18 cellular contexts compared by ENCODE assay signal in the genomic region with DNA sequence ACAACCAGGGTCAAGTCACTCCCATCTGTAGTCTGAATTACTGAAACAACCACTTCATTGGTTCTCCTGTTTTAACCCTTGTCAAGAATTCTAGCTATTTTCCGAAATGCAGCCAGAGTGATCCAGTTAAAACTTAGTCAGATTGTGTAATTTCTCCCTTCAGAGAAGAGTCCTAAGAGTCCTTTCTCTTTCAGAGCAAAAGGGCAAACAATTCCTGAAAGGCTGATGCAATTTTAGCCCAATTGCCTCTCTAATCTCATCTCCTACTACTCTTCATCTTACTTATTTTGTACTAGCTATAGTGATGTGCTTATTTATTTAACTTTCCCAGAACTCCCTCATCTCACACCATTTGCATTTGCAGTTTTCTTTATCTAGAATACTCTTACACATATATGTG. TPM values are rescaled to one million over a fixed set of nuclear protein-coding genes. Genes with fewer than 3 reads are reported as not detected.
DNase-seq lines count a peak whose midpoint lies in the region; ATAC-seq and TF ChIP-seq lines count a peak whose summit lies in the region.
"Had no signal": no experiment of that assay in that cellular context is flagged by ENCODE, and none has a peak within 500 bp of the region (broad histone marks: within the 10 kb centered on the region; RNA-seq: fewer than 3 reads in every experiment).

No MANE protein-coding gene starts in this region.

- H3K4me1 Mint-ChIP-seq in WTC11, result peaks cover 12% of the 10 kb centered on the region
- no peaks in the 10 kb centered on the region for H3K4me1 Mint-ChIP-seq in T-helper 17 cell
- H3K4me1 Mint-ChIP-seq: CD14-positive monocyte had no signal

- POLR2A ChIA-PET in WTC11 (lab: Charles Lee), result no interaction called here
- POLR2A ChIA-PET in RWPE1 (lab: Yijun Ruan, JAX; ENCODE audit: low non-redundant PET), result no interaction called here

- no peaks in the 10 kb centered on the region for H3K79me2 ChIP-seq in GM23248 (ENCODE audit: insufficient read depth)
- H3K79me2 ChIP-seq: parathyroid adenoma had no signal

- H3K27me3 ChIP-seq in GM23248 (replicated peaks; ENCODE audit: insufficient read depth), result no peaks in the 10 kb centered on the region
- H3K27me3 ChIP-seq: uterus had no signal

- in situ Hi-C loops in GM23248 (cut with MboI), result no loop called here

- no peaks in the 10 kb centered on the region for H3K9me3 ChIP-seq in GM23248 (ENCODE audit: low read depth)
- no peaks in the 10 kb centered on the region for H3K9me3 ChIP-seq in T-helper 17 cell (ENCODE audit: control insufficient read depth, low read length, poor library complexity, severe bottlenecking)
- H3K9me3 ChIP-seq: uterus had no signal

- TF ChIP-seq CTCF in WTC11 (IDR thresholded peaks at IDR 0.05), result no peak
- TF ChIP-seq CTCF in RWPE1 (conservative IDR thresholded peaks at IDR 0.05; ENCODE audit: low read depth), result no peak

- CTCF ChIA-PET in WTC11 (lab: Charles Lee) (no interaction called here), RWPE1 (lab: Yijun Ruan, JAX) (no interaction called here)

- DNase-seq in GM23248, result peak; percentile 40
- DNase-seq in WTC11 (ENCODE audit: low spot score), result no peak
- peak; percentile 70 for DNase-seq in fibroblast of the conjunctiva (ENCODE audit: low read depth)
- no peak for DNase-seq in substantia nigra (lab: John Stamatoyannopoulos, UW)
- no peak for DNase-seq in DMS114 treated with DMSO at 0.1 percent for 48 hours (lab: John Stamatoyannopoulos, UW; ENCODE audit: unreplicated experiment)
- DNase-seq in RWPE1 (ENCODE audit: low spot score), result no peak
- DNase-seq in T-helper 17 cell, result no peak
- DNase-seq: activated CD4-positive, alpha-beta T cell treated with anti-CD3 and anti-CD28 coated beads, Interleukin-2, amount 50 U/mL, for 1 hour; activated naive CD4-positive, alpha-beta T cell treated with Interleukin-2 at 50 U/mL for 16 hours; DMS153; left ventricle myocardium superior; NCI-H1694; stimulated activated CD4-positive, alpha-beta T cell treated with anti-CD3 and anti-CD28 coated beads, Interleukin-2, amount 100 ng/mL, for 48 hours; SW 1271; uterus had no signal

- H3K36me3 ChIP-seq in GM23248 (ENCODE audit: low read depth), result no peaks in the 10 kb centered on the region
- H3K36me3 ChIP-seq: uterus had no signal

- H4K20me1 ChIP-seq in GM23248 (ENCODE audit: insufficient read depth), result no peaks in the 10 kb centered on the region

- no peak overlapping the region for H3K4me3 Mint-ChIP-seq in WTC11
- no peak overlapping the region for H3K4me3 Mint-ChIP-seq in T-helper 17 cell
- H3K4me3 Mint-ChIP-seq: CD14-positive monocyte had no signal

- peak overlapping the region; percentile 27 for H2AFZ ChIP-seq in GM23248
- H2AFZ ChIP-seq: parathyroid adenoma had no signal

- 89 to 91% methylated on average over 1 of the region's 1 CpG for WGBS in GM23248 (ENCODE audit: low coverage in 1 of 2, low lambda C conversion rate in 2 of 2, missing lambda C conversion rate in 2 of 2), 2 experiments

- ATAC-seq in WTC11 (no peak), T-helper 17 cell (no peak)

- H3F3A ChIP-seq in GM23248 (ENCODE audit: insufficient read depth), result peaks cover 20% of the 10 kb centered on the region

- H3K9me3 Mint-ChIP-seq in WTC11, result peaks cover 4% of the 10 kb centered on the region; the same call in 1 of the 2 replicates
- H3K9me3 Mint-ChIP-seq: CD14-positive monocyte had no signal

- peak overlapping the region; percentile 61 for H3K27ac ChIP-seq in GM23248
- no peak overlapping the region for H3K27ac ChIP-seq in substantia nigra (ENCODE audit: low read depth, low read length, poor library complexity, severe bottlenecking)
- H3K27ac ChIP-seq in RWPE1, result no peak overlapping the region
- H3K27ac ChIP-seq: coronary artery, parathyroid adenoma, uterus had no signal

- peaks cover 22% of the 10 kb centered on the region for H3K4me1 ChIP-seq in GM23248 (ENCODE audit: insufficient read depth)
- H3K4me1 ChIP-seq: parathyroid adenoma, uterus had no signal

- H3K36me3 Mint-ChIP-seq in WTC11, result no peaks in the 10 kb centered on the region
- no peaks in the 10 kb centered on the region for H3K36me3 Mint-ChIP-seq in T-helper 17 cell (ENCODE audit: low read depth)

- peak overlapping the region; percentile 30; the same call in 1 of the 2 replicates for H3K9ac ChIP-seq in GM23248
- H3K9ac ChIP-seq: parathyroid adenoma had no signal

- H3K27ac Mint-ChIP-seq in WTC11, result peak overlapping the region; percentile 28
- H3K27ac Mint-ChIP-seq in T-helper 17 cell, result no peak overlapping the region

- H3K4me3 ChIP-seq in GM23248, result peak overlapping the region; percentile 32
- H3K4me3 ChIP-seq: coronary artery, uterus had no signal

- H3K27me3 Mint-ChIP-seq in WTC11 (ENCODE audit: low read depth), result no peaks in the 10 kb centered on the region
- no peaks in the 10 kb centered on the region for H3K27me3 Mint-ChIP-seq in T-helper 17 cell

- H3K4me2 ChIP-seq in GM23248 (ENCODE audit: unreplicated experiment), result peak overlapping the region; percentile 69

- H3K9me2 ChIP-seq in GM23248 (ENCODE audit: insufficient read depth), result no peaks in the 10 kb centered on the region

TF ChIP-seq in WTC11, 78 proteins besides CTCF, POLR2A, EP300 and RAD21:
- no peak for TF ChIP-seq ZNF219 (CRISPR knock-in tag; IDR thresholded peaks at IDR 0.05; ENCODE audit: borderline replicate concordance)
- no peak for TF ChIP-seq GTF2I (CRISPR knock-in tag; conservative IDR thresholded peaks at IDR 0.05)
- TF ChIP-seq ZNF138 (CRISPR knock-in tag; conservative IDR thresholded peaks at IDR 0.05), result no peak
- no peak for TF ChIP-seq ZNF121 (CRISPR knock-in tag; IDR thresholded peaks at IDR 0.05)
- TF ChIP-seq SMAD3 (CRISPR knock-in tag; IDR thresholded peaks at IDR 0.05; ENCODE audit: borderline replicate concordance), result no peak
- TF ChIP-seq, protein P1, sequence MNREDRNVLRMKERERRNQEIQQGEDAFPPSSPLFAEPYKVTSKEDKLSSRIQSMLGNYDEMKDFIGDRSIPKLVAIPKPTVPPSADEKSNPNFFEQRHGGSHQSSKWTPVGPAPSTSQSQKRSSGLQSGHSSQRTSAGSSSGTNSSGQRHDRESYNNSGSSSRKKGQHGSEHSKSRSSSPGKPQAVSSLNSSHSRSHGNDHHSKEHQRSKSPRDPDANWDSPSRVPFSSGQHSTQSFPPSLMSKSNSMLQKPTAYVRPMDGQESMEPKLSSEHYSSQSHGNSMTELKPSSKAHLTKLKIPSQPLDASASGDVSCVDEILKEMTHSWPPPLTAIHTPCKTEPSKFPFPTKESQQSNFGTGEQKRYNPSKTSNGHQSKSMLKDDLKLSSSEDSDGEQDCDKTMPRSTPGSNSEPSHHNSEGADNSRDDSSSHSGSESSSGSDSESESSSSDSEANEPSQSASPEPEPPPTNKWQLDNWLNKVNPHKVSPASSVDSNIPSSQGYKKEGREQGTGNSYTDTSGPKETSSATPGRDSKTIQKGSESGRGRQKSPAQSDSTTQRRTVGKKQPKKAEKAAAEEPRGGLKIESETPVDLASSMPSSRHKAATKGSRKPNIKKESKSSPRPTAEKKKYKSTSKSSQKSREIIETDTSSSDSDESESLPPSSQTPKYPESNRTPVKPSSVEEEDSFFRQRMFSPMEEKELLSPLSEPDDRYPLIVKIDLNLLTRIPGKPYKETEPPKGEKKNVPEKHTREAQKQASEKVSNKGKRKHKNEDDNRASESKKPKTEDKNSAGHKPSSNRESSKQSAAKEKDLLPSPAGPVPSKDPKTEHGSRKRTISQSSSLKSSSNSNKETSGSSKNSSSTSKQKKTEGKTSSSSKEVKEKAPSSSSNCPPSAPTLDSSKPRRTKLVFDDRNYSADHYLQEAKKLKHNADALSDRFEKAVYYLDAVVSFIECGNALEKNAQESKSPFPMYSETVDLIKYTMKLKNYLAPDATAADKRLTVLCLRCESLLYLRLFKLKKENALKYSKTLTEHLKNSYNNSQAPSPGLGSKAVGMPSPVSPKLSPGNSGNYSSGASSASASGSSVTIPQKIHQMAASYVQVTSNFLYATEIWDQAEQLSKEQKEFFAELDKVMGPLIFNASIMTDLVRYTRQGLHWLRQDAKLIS (CRISPR knock-in tag; IDR thresholded peaks at IDR 0.05; ENCODE audit: borderline replicate concordance), result no peak
- TF ChIP-seq NFE2L1 (CRISPR knock-in tag; IDR thresholded peaks at IDR 0.05), result no peak

RNA-seq across cellular contexts. Expression of a gene that starts 44.8 kb away (rescaled TPM):
- total RNA-seq in GM23248 (2014; rRNA removed; shearing (Covaris generic)), result 2.7 and 4.4 TPM in 2 replicates
- 1.5 and 2.3 TPM in 2 replicates for polyA plus RNA-seq in GM23248 (2016; fragmentation: Nextera tagmentation; extraction: Ambion mirVana)
- total RNA-seq in WTC11 (2021) (0.32 to 0.76 TPM (median 0.72 TPM) in 3 replicates), T-helper 17 cell (under 1 TPM in 1 of 2 donors, not detected in 1; 0.37 TPM)

Comparison
In these comparisons a context has a peak if more than half of its experiments do, and no peak if none do; other contexts are left out.
1. DNase-seq: peak in GM23248 (single experiment) and fibroblast of the conjunctiva (single experiment); none in WTC11 (single experiment), substantia nigra (0 of 49), DMS114 treated with DMSO at 0.1 percent for 48 hours (single experiment), RWPE1 (single experiment) and T-helper 17 cell (0 of 3).